In the genomic region with DNA sequence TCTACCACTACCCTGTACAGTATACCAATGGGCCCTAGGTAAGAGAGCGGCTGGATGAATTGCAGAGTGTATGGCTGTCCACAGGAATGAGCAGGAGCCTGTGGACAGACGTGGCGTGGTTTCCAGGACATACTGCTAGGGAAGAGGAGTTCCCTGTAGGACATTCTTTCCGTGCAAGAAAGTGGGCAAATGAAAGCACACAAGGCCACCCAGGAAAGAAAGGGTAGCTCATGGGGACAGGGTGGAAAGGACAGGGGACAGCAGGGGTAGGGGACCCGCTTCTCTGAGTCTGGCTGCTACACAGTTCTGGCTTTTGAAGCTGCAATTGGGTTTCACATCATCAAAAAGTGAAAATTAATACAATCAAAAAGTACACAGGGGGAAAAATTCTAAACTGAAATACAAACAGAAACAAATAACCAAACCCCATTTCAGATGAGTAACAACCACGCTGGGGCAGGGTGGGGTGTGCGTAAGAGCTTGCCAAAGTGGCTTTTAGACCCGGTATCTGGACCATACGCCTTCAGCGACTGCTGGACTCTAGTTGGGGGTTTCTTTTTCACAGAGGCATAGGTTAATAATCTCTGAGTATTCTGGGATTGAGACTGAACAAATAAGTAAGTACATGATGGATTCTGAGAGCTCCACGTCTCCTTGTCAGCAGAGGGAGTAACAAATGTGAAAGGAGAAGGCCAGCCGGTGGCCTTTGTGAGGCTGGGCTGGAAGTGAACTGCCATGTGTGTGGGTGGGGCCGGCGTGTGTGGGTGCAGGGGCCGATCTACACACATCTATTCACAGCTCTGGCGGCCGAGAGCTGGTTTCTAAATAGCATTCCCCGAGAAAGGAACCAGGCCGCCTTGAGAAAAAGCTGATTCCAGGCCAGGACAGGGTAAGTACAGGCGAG, we compare ENCODE assay signal across 8 cellular contexts.
DNase-seq lines count a peak whose midpoint lies in the region; ATAC-seq and TF ChIP-seq lines count a peak whose summit lies in the region.

No MANE protein-coding gene starts in this region.

- H3K27me3 ChIP-seq in lung (ENCODE audit: control insufficient read depth, insufficient read depth), result no peaks in the 10 kb centered on the region

- DNase-seq in MV-4-11 (lab: John Stamatoyannopoulos, UW), result peak; percentile 50
- DNase-seq in choroid plexus epithelial cell (ENCODE audit: low read depth), result no peak
- no peak for DNase-seq in lung (ENCODE audit: low spot score)
- peak in 19 of 49 donors; percentile 36 to 74 (median 52) for DNase-seq in substantia nigra (lab: John Stamatoyannopoulos, UW)
- no peak for DNase-seq in DMS153 (lab: John Stamatoyannopoulos, UW)
- DNase-seq in NCI-H82 (lab: John Stamatoyannopoulos, UW), result no peak
- no peak for DNase-seq in DMS153 treated with DMSO at 0.1 percent for 48 hours (lab: John Stamatoyannopoulos, UW; ENCODE audit: unreplicated experiment)
- DNase-seq in GOT3 (lab: John Stamatoyannopoulos, UW), result no peak

- no peaks in the 10 kb centered on the region for H3K9me3 ChIP-seq in lung (ENCODE audit: control insufficient read depth in 2 of 2, insufficient read depth in 1 of 2, low read length in 1 of 2)

- WGBS in lung, 2 donors, result 72 to 82% methylated on average over 20 of the region's 20 CpGs

- H3K4me3 ChIP-seq in choroid plexus epithelial cell (ENCODE audit: low read depth, low read length) (no peak overlapping the region), lung (no peak overlapping the region)

- peak; percentile 37 for ATAC-seq in lung (ENCODE audit: insufficient read depth, low FRiP score)

- peaks cover 12 to 15% of the 10 kb centered on the region in 2 donors for H3K4me1 ChIP-seq in lung (ENCODE audit: control insufficient read depth in 2 of 2, insufficient read depth in 2 of 2, low read length in 2 of 2)

- peak; percentile 2 for TF ChIP-seq CTCF in choroid plexus epithelial cell (conservative IDR thresholded peaks at IDR 0.05; ENCODE audit: low read depth, low read length)
- no peak for TF ChIP-seq CTCF in lung (IDR thresholded peaks at IDR 0.05; ENCODE audit: control extremely low read depth, extremely low read depth)

- H3K27ac ChIP-seq in lung (ENCODE audit: low read depth in 1 of 2, low read length in 1 of 2), result peak overlapping the region in 1 of 2 donors; percentile 88
- H3K27ac ChIP-seq in substantia nigra (ENCODE audit: low read depth, low read length, poor library complexity, severe bottlenecking), result peak overlapping the region; percentile 83

- H3K36me3 ChIP-seq in lung (ENCODE audit: control insufficient read depth in 2 of 2, insufficient read depth in 2 of 2, low read length in 2 of 2), result no peaks in the 10 kb centered on the region
